ENCODE assay signal across 9 cellular contexts in the genomic region with DNA sequence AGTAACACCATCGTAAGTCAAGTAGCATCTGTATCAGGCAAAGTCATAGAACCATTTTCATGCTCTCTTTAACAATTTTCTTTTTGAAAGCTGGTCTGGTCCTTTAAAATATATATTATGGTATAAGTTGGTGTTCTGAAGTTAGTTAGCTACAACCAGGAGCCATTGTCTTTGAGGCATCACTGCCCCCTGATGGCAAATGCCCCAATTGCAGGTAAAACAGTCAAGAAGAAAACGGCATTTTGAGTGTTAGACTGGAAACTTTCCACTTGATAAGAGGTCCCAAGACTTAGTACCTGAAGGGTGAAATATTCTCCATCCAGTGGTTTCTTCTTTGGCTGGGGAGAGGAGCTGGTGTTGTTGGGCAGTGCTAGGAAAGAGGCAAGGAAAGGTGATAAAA. TPM values are rescaled to one million over a fixed set of nuclear protein-coding genes. Genes with fewer than 3 reads are reported as not detected.
DNase-seq lines count a peak whose midpoint lies in the region; ATAC-seq and TF ChIP-seq lines count a peak whose summit lies in the region.
"Had no signal": no experiment of that assay in that cellular context is flagged by ENCODE, and none has a peak within 500 bp of the region (broad histone marks: within the 10 kb centered on the region; RNA-seq: fewer than 3 reads in every experiment).

No MANE protein-coding gene starts in this region.

- H3K27me3 ChIP-seq in DND-41 (ENCODE audit: insufficient read depth, low read length, poor library complexity): no peaks in the 10 kb centered on the region
- no peaks in the 10 kb centered on the region for H3K27me3 ChIP-seq in Karpas-422 (ENCODE audit: low read length)
- no peaks in the 10 kb centered on the region for H3K27me3 ChIP-seq in naive thymus-derived CD4-positive, alpha-beta T cell (ENCODE audit: control insufficient read depth in 2 of 2, insufficient read depth in 2 of 2, low read length in 2 of 2)
- H3K27me3 ChIP-seq: gastroesophageal sphincter had no signal

- no peak overlapping the region for H3K4me3 Mint-ChIP-seq in activated T-cell treated with anti-CD3 and anti-CD28 coated beads, Interleukin-2, amount 50 U/mL, for 4 hours
- H3K4me3 Mint-ChIP-seq in naive thymus-derived CD4-positive, alpha-beta T cell: no peak overlapping the region

- peaks cover 21% of the 10 kb centered on the region; the same call in 1 of the 2 replicates for H4K20me1 ChIP-seq in DND-41 (ENCODE audit: insufficient read depth, low read length)
- no peaks in the 10 kb centered on the region for H4K20me1 ChIP-seq in Karpas-422 (ENCODE audit: insufficient read depth, low read depth, low read length)

- peaks cover 94% of the 10 kb centered on the region for H3K36me3 ChIP-seq in DND-41 (ENCODE audit: insufficient read depth, low read length)
- peaks cover 39% of the 10 kb centered on the region for H3K36me3 ChIP-seq in Karpas-422 (ENCODE audit: insufficient read depth, low read length)
- H3K36me3 ChIP-seq in naive thymus-derived CD4-positive, alpha-beta T cell (ENCODE audit: control insufficient read depth in 2 of 3, insufficient read depth in 3 of 3, low read length in 3 of 3): peaks cover 16 to 75% (median 27%) of the 10 kb centered on the region in 3 experiments

- H2AFZ ChIP-seq in DND-41 (ENCODE audit: low read depth, low read length) (no peak overlapping the region), Karpas-422 (ENCODE audit: low read length) (no peak overlapping the region)

- H3K4me1 ChIP-seq in DND-41 (ENCODE audit: insufficient read depth, low read length): no peaks in the 10 kb centered on the region
- H3K4me1 ChIP-seq in Karpas-422 (ENCODE audit: low read length): no peaks in the 10 kb centered on the region
- H3K4me1 ChIP-seq in naive thymus-derived CD4-positive, alpha-beta T cell (ENCODE audit: control insufficient read depth in 2 of 2, insufficient read depth in 2 of 2, low read length in 2 of 2): no peaks in the 10 kb centered on the region
- H3K4me1 ChIP-seq: gastroesophageal sphincter had no signal

- H3K9me3 ChIP-seq in DND-41 (ENCODE audit: insufficient read depth, low read length, severe bottlenecking): peaks cover 7% of the 10 kb centered on the region
- H3K9me3 ChIP-seq in Karpas-422 (ENCODE audit: low read length): 0 out of 2 replicates have a peak, but pooled peaks cover 6% of the 10 kb centered on the region
- peaks cover 0 to 9% (median 8%) of the 10 kb centered on the region in 3 experiments for H3K9me3 ChIP-seq in naive thymus-derived CD4-positive, alpha-beta T cell (ENCODE audit: control insufficient read depth in 2 of 3, low read length in 3 of 3)

- no peaks in the 10 kb centered on the region for H3K9me2 ChIP-seq in Karpas-422 (replicated peaks; ENCODE audit: insufficient read depth, low read length)

- H3K36me3 Mint-ChIP-seq in activated T-cell treated with anti-CD3 and anti-CD28 coated beads, Interleukin-2, amount 50 U/mL, for 4 hours (ENCODE audit: insufficient read depth): peaks cover 38% of the 10 kb centered on the region
- peaks cover 15 to 50% (median 34%) of the 10 kb centered on the region in 5 donors for H3K36me3 Mint-ChIP-seq in naive thymus-derived CD4-positive, alpha-beta T cell

- DNase-seq in DND-41 (peak; percentile 55), Karpas-422 (peak; percentile 83), NCI-H1436 treated with DMSO at 0.1 percent for 48 hours (lab: John Stamatoyannopoulos, UW) (no peak), NCI-H2196 (lab: John Stamatoyannopoulos, UW; ENCODE audit: unreplicated experiment) (no peak), NCI-H69 (lab: John Stamatoyannopoulos, UW) (no peak)
- peak; percentile 41 for DNase-seq in activated T-cell treated with anti-CD3 and anti-CD28 coated beads, Interleukin-2, amount 50 U/mL, for 4 hours
- peak in 5 of 9 donors; percentile 5 to 29 (median 16) for DNase-seq in naive thymus-derived CD4-positive, alpha-beta T cell

- ATAC-seq in DND-41 (ENCODE audit: insufficient read depth, low read depth): no peak; the same call in 2 of the 3 replicates
- no peak for ATAC-seq in activated T-cell treated with anti-CD3 and anti-CD28 coated beads, Interleukin-2, amount 50 U/mL, for 4 hours
- ATAC-seq in naive thymus-derived CD4-positive, alpha-beta T cell: no peak
- ATAC-seq in GM18498 (IDR thresholded peaks at IDR 0.05; ENCODE audit: unreplicated experiment): no peak
- ATAC-seq: gastroesophageal sphincter had no signal

- intact Hi-C loops in naive thymus-derived CD4-positive, alpha-beta T cell (cut with micrococcal nuclease): loop anchor here in 1 of 2 donors (2.0 kb wide), 1 partner anchor 40 kb away; no protein-coding TSS in a partner anchor

- POLR2A ChIA-PET in naive thymus-derived CD4-positive, alpha-beta T cell (lab: Charles Lee): interaction anchor here (0.5 to 12.0 kb wide), 6 partner anchors 13 to 334 kb away, joined by 3 to 86 read pairs (median 5); a partner anchor contains a TSS

- H3K9ac ChIP-seq in DND-41 (ENCODE audit: low read depth, low read length) (no peak overlapping the region), Karpas-422 (ENCODE audit: low read length) (no peak overlapping the region)

- peak overlapping the region in 1 of 9 donors; percentile 19 for H3K27ac Mint-ChIP-seq in naive thymus-derived CD4-positive, alpha-beta T cell

- H3K4me3 ChIP-seq in DND-41 (ENCODE audit: low read depth in 1 of 2, low read length in 2 of 2): no peak overlapping the region
- no peak overlapping the region for H3K4me3 ChIP-seq in Karpas-422 (ENCODE audit: low read length)
- H3K4me3 ChIP-seq in naive thymus-derived CD4-positive, alpha-beta T cell (ENCODE audit: low read length): no peak overlapping the region
- H3K4me3 ChIP-seq: gastroesophageal sphincter had no signal

- H3K27ac ChIP-seq in DND-41 (ENCODE audit: low read length) (no peak overlapping the region), Karpas-422 (ENCODE audit: low read length) (no peak overlapping the region)
- H3K27ac ChIP-seq in naive thymus-derived CD4-positive, alpha-beta T cell (ENCODE audit: low read depth, low read length): no peak overlapping the region
- H3K27ac ChIP-seq: gastroesophageal sphincter had no signal

- H3K9me3 Mint-ChIP-seq in activated T-cell treated with anti-CD3 and anti-CD28 coated beads, Interleukin-2, amount 50 U/mL, for 4 hours: peaks cover 9% of the 10 kb centered on the region
- H3K9me3 Mint-ChIP-seq in naive thymus-derived CD4-positive, alpha-beta T cell: peaks cover 0 to 10% (median 3%) of the 10 kb centered on the region in 11 donors

- CTCF ChIA-PET in naive thymus-derived CD4-positive, alpha-beta T cell (lab: Charles Lee): interaction anchor here (1.9 kb wide), 1 partner anchor 40 kb away, joined by 7 read pairs; no protein-coding TSS in a partner anchor

- TF ChIP-seq CTCF in DND-41 (IDR thresholded peaks at IDR 0.05; ENCODE audit: borderline replicate concordance, extremely low read depth, low read length, poor library complexity, severe bottlenecking): peak; percentile 75

- H3K27me3 Mint-ChIP-seq in activated T-cell treated with anti-CD3 and anti-CD28 coated beads, Interleukin-2, amount 50 U/mL, for 4 hours (ENCODE audit: low read depth): no peaks in the 10 kb centered on the region
- no peaks in the 10 kb centered on the region for H3K27me3 Mint-ChIP-seq in naive thymus-derived CD4-positive, alpha-beta T cell

- H3K79me2 ChIP-seq in DND-41 (ENCODE audit: insufficient read depth, low read length): peaks cover 17% of the 10 kb centered on the region
- H3K79me2 ChIP-seq in Karpas-422 (ENCODE audit: low read length): 0 out of 2 replicates have a peak, but pooled peaks cover 2% of the 10 kb centered on the region

- peaks cover 3% of the 10 kb centered on the region for H3K4me1 Mint-ChIP-seq in activated T-cell treated with anti-CD3 and anti-CD28 coated beads, Interleukin-2, amount 50 U/mL, for 4 hours (ENCODE audit: low read depth)
- peaks cover 4 to 15% (median 8%) of the 10 kb centered on the region in 7 donors for H3K4me1 Mint-ChIP-seq in naive thymus-derived CD4-positive, alpha-beta T cell

- no peak overlapping the region for H3K4me2 ChIP-seq in DND-41 (ENCODE audit: insufficient read depth, low read length)
- no peak overlapping the region for H3K4me2 ChIP-seq in Karpas-422 (ENCODE audit: low read depth, low read length, poor library complexity, severe bottlenecking)

RNA-seq across cellular contexts. Expression of a gene that starts 14.1 kb away (rescaled TPM):
- 11.0 and 14.0 TPM in 2 replicates for total RNA-seq in Karpas-422 (2014; rRNA removed; shearing (Covaris generic); ENCODE audit: low replicate concordance)
- total RNA-seq in activated T-cell treated with anti-CD3 and anti-CD28 coated beads, Interleukin-2, amount 50 U/mL, for 4 hours: 100 to 1,000 TPM in 1 of 3 donors, 10 to 100 TPM in 2; 93.0 to 106 (median 98.9) TPM
- total RNA-seq in naive thymus-derived CD4-positive, alpha-beta T cell: 100 to 1,000 TPM in 3 of 5 experiments, 10 to 100 TPM in 2; 57.9 to 226 (median 104) TPM
- 10 to 100 TPM; 30.9 to 32.5 TPM for polyA plus RNA-seq in naive thymus-derived CD4-positive, alpha-beta T cell

RNA-seq across cellular contexts. Expression of a gene that starts 15.0 kb away (rescaled TPM):
- 10.4 and 19.0 TPM in 2 replicates for total RNA-seq in Karpas-422 (2014; rRNA removed; shearing (Covaris generic); ENCODE audit: low replicate concordance)
- 10 to 100 TPM; 27.3 to 34.9 (median 34.3) TPM for total RNA-seq in activated T-cell treated with anti-CD3 and anti-CD28 coated beads, Interleukin-2, amount 50 U/mL, for 4 hours
- 10 to 100 TPM in 2 of 5 experiments, 1 to 10 TPM in 3; 6.7 to 21.1 (median 9.6) TPM for total RNA-seq in naive thymus-derived CD4-positive, alpha-beta T cell
- polyA plus RNA-seq in naive thymus-derived CD4-positive, alpha-beta T cell: 10 to 100 TPM in 1 of 2 donors, 1 to 10 TPM in 1; 9.6 to 18.9 TPM

RNA-seq across cellular contexts. Expression of a gene that starts 22.5 kb away (rescaled TPM):
- not detected in 2 replicates for total RNA-seq in Karpas-422 (2014; rRNA removed; shearing (Covaris generic); ENCODE audit: low replicate concordance)
- under 1 TPM; 0.10 to 0.24 (median 0.13) TPM for total RNA-seq in activated T-cell treated with anti-CD3 and anti-CD28 coated beads, Interleukin-2, amount 50 U/mL, for 4 hours
- total RNA-seq in naive thymus-derived CD4-positive, alpha-beta T cell: 1 to 10 TPM in 1 of 5 experiments, under 1 TPM in 4; 0.12 to 1.1 (median 0.29) TPM
- not detected for polyA plus RNA-seq in naive thymus-derived CD4-positive, alpha-beta T cell

RNA-seq across cellular contexts. Expression of a gene that starts 31.8 kb away (rescaled TPM):
- total RNA-seq in Karpas-422 (2014; rRNA removed; shearing (Covaris generic); ENCODE audit: low replicate concordance): not detected in 2 replicates
- total RNA-seq in activated T-cell treated with anti-CD3 and anti-CD28 coated beads, Interleukin-2, amount 50 U/mL, for 4 hours: under 1 TPM in 1 of 3 donors, not detected in 2; 0.08 TPM
- not detected for total RNA-seq in naive thymus-derived CD4-positive, alpha-beta T cell
- not detected for polyA plus RNA-seq in naive thymus-derived CD4-positive, alpha-beta T cell

RNA-seq across cellular contexts. Expression of a gene that starts 43.3 kb away (rescaled TPM):
- 0.58 and 1.2 TPM in 2 replicates for total RNA-seq in Karpas-422 (2014; rRNA removed; shearing (Covaris generic); ENCODE audit: low replicate concordance)
- not detected for total RNA-seq in activated T-cell treated with anti-CD3 and anti-CD28 coated beads, Interleukin-2, amount 50 U/mL, for 4 hours
- total RNA-seq in naive thymus-derived CD4-positive, alpha-beta T cell: not detected
- polyA plus RNA-seq in naive thymus-derived CD4-positive, alpha-beta T cell: not detected

Comparison
In these comparisons a context has a peak if more than half of its experiments do, and no peak if none do; other contexts are left out.
1. DNase-seq: peak in DND-41 (single experiment), Karpas-422 (single experiment), activated T-cell treated with anti-CD3 and anti-CD28 coated beads, Interleukin-2, amount 50 U/mL, for 4 hours (single experiment) and naive thymus-derived CD4-positive, alpha-beta T cell (5 of 9); none in NCI-H1436 treated with DMSO at 0.1 percent for 48 hours (single experiment), NCI-H2196 (single experiment) and NCI-H69 (single experiment).